In the genomic region with DNA sequence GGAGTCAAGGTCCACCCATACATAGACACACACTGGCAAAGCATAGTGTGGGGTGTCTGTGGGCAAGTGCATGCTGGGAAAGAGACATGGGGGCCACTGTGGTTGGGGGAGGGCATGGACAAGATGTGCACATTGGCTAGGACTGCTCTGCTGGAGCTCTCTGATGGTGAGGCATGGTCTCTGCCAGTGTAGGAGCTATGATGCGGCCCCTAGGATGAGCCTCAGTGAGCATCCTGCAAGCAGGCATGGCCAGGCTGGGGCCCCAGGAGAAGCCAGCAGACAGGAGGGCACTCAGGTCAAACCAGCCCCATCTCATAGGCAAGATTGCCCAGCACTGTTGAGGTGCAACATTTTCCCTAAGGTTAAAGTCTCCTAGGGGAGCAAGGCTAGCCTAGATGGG, we compare ENCODE assay signal across 6 cellular contexts.
"Had no signal": no experiment of that assay in that cellular context is flagged by ENCODE, and none has a peak within 500 bp of the region (broad histone marks: within the 10 kb centered on the region; RNA-seq: fewer than 3 reads in every experiment).

No MANE protein-coding gene starts in this region.

- ATAC-seq: GM23338, HCT116, K562 had no signal

- H3K36me3 ChIP-seq: HAP-1 had no signal

- H3K4me2 ChIP-seq: GM23338 had no signal

- H3K4me1 ChIP-seq: HAP-1 had no signal

- H2AFZ ChIP-seq: GM23338 had no signal

- H3K9me3 ChIP-seq: HAP-1 had no signal

- H3K4me3 ChIP-seq: GM23338, HAP-1, K562 had no signal

- H3K4me3 Mint-ChIP-seq: GM23338, HFFc6 had no signal

- H3K27ac Mint-ChIP-seq: GM23338, HFFc6 had no signal

- H3K9me3 Mint-ChIP-seq: GM23338 had no signal

- DNase-seq: HFFc6, IMR-90 had no signal
